Comparison of ENCODE assay signal across 8 cellular contexts in the genomic region with DNA sequence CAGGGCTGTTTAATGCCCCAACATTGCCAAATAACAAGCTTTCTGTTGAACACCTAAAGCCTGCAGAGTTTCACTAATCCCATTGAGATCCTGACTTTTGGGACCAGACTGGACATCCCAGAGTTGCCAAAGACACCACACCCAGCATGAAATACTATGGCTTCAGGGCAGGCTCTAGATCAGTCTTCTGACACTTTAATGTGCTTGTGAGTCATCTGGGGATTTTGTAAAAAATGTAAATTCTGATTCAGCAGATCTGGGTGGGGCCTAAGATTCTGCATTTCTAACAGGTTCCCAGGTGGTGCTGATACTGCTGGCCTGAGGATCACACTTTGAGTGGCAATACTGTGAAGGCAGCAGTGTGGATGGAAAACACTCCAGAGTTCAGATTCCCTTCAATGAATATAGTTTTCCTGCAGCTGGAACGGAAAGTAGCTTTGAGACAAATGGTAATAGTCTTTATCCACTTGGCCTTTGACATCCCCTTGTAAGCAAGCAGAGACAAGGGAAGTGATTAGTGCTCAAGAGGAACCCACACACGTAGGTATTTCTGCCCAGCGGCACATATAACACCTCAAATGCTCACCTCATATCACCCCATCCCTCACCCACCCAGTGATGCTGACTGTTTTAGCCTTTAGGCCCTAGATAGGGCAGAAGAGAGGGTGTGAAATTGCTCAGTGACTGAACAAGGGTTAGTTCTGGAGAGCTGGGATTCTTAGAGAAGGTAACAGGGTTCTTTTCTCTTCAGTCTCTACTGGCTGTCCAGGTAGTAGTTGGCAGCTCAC. TPM values are rescaled to one million over a fixed set of nuclear protein-coding genes. Genes with fewer than 3 reads are reported as not detected.
A peak's percentile ranks its signal among the peaks of the same experiment; 100 is the strongest.
DNase-seq lines count a peak whose midpoint lies in the region; ATAC-seq and TF ChIP-seq lines count a peak whose summit lies in the region.

No MANE protein-coding gene starts in this region.

- no peak overlapping the region for H3K4me3 Mint-ChIP-seq in immature natural killer cell

- H2AFZ ChIP-seq in fibroblast of lung (ENCODE audit: low read length): no peak overlapping the region

- no peaks in the 10 kb centered on the region for H3K27me3 ChIP-seq in fibroblast of lung (ENCODE audit: control insufficient read depth, insufficient read depth, low read length)

- no peak overlapping the region for H3K4me2 ChIP-seq in fibroblast of lung (ENCODE audit: extremely low read depth, insufficient read depth, low read length)

- H3K4me1 ChIP-seq in fibroblast of lung (ENCODE audit: control insufficient read depth, extremely low read depth, insufficient read depth, low read length): peaks cover 2% of the 10 kb centered on the region

- no peaks in the 10 kb centered on the region for H3K4me1 Mint-ChIP-seq in immature natural killer cell

- DNase-seq in ACHN (peak; percentile 67), NCI-H460 (ENCODE audit: extremely low read depth, low read depth) (peak; percentile 66), fibroblast of lung (ENCODE audit: low read depth in 2 of 2) (peak; percentile 28 to 54), immature natural killer cell (no peak), iPS-NIHi7 (ENCODE audit: extremely low spot score) (no peak), NCI-H1417 treated with DMSO at 0.1 percent for 48 hours (lab: John Stamatoyannopoulos, UW) (no peak), mesenteric fat pad (ENCODE audit: low spot score) (no peak)

- in situ Hi-C loops in ACHN (cut with HindIII; ENCODE audit: low pct_ligation_motif_present, low pct_unique_long_range_greater_than_20kb, low sequenced_read_pairs): no loop called here

- H3K9ac ChIP-seq in fibroblast of lung (ENCODE audit: insufficient read depth, low read length): no peak overlapping the region

- no peak overlapping the region for H3K27ac ChIP-seq in fibroblast of lung (ENCODE audit: insufficient read depth, low read length)

- no peak for TF ChIP-seq CTCF in fibroblast of lung (conservative IDR thresholded peaks at IDR 0.05 in 1 of 2, IDR thresholded peaks at IDR 0.05 in 1 of 2; ENCODE audit: low read depth in 1 of 2, low read length in 2 of 2)

- H3K9me3 ChIP-seq in fibroblast of lung (ENCODE audit: control insufficient read depth, insufficient read depth, low read depth, low read length): no peaks in the 10 kb centered on the region

- no peaks in the 10 kb centered on the region for H3K9me3 Mint-ChIP-seq in immature natural killer cell

- ATAC-seq in GM19351 (IDR thresholded peaks at IDR 0.05; ENCODE audit: unreplicated experiment): peak; percentile 67

- no peaks in the 10 kb centered on the region for H4K20me1 ChIP-seq in fibroblast of lung (ENCODE audit: control insufficient read depth, extremely low read depth, insufficient read depth, low read length)

- H3K4me3 ChIP-seq in fibroblast of lung (replicated peaks in 1 of 4; ENCODE audit: control extremely low read depth in 1 of 4, insufficient read depth in 1 of 4, low read depth in 3 of 4, low read length in 4 of 4): no peak overlapping the region

- peaks cover 0 to 3% (median 0%) of the 10 kb centered on the region in 3 donors for H3K27me3 Mint-ChIP-seq in immature natural killer cell (ENCODE audit: low read depth in 3 of 3)

- H3K27ac Mint-ChIP-seq in immature natural killer cell: peak overlapping the region in 1 of 6 donors; percentile 29

- no peaks in the 10 kb centered on the region for H3K79me2 ChIP-seq in fibroblast of lung (ENCODE audit: control insufficient read depth, insufficient read depth, low read length)

- no peaks in the 10 kb centered on the region for H3K36me3 Mint-ChIP-seq in immature natural killer cell

- H3K36me3 ChIP-seq in fibroblast of lung (ENCODE audit: control insufficient read depth, insufficient read depth, low read length): no peaks in the 10 kb centered on the region

RNA-seq across cellular contexts. Expression of a gene that starts 51.4 kb away (rescaled TPM):
- 49.9 and 50.3 TPM in 2 replicates for total RNA-seq in NCI-H460 (2014; rRNA removed; shearing (Covaris generic))
- 13.9 and 15.0 TPM in 2 replicates for polyA plus RNA-seq in NCI-H460 (2014; cell fraction: nucleus; rRNA removed)
- 37.3 and 37.5 TPM in 2 replicates for total RNA-seq in fibroblast of lung
- 39.5 and 44.8 TPM in 2 replicates for polyA plus RNA-seq in fibroblast of lung
- 23.8 and 27.0 TPM in 2 replicates for polyA plus RNA-seq in fibroblast of lung (2012)
- 34.3 and 35.1 TPM in 2 replicates for polyA minus RNA-seq in fibroblast of lung (ENCODE audit: low replicate concordance)
- polyA plus RNA-seq in immature natural killer cell: 10 to 100 TPM; 11.9 to 26.6 (median 20.0) TPM
- total RNA-seq in mesenteric fat pad: 34.6 TPM

Comparison
In these comparisons a context has a peak if more than half of its experiments do, and no peak if none do; other contexts are left out.
1. DNase-seq: peak in ACHN (single experiment), NCI-H460 (single experiment) and fibroblast of lung (2 of 2); none in immature natural killer cell (0 of 3), iPS-NIHi7 (single experiment), NCI-H1417 treated with DMSO at 0.1 percent for 48 hours (single experiment) and mesenteric fat pad (single experiment).